Comparison of ENCODE assay signal across 21 cellular contexts in the genomic region with DNA sequence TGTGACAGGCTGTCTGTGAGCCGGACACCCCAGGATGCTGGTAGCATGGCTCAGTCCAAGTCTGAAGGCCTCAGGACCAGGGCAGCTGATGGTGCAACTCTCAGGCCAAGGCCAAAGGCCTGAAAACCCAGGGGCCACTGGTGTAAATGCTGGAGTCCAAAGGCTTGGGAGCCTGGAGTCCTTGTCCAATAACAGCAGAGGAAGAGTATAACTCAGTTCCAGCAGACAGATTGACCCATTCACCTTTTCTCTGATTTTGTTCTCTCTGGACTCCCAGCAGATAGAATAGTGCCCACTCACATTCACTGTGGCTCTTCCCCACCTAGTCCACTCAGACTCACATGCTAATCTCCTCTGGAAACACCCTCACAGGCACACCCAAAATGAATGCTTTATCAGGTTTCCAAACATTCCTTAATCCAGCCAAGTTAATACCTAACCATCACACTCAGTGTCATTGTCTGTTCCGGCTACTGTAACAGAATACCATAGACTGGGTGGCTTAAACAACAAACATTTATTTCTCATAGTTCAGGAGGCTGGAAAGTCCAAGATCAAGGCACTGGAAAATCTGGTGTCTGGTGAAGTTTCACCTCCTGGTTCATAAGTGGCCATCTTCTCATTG.
"Had no signal": no experiment of that assay in that cellular context is flagged by ENCODE, and none has a peak within 500 bp of the region (broad histone marks: within the 10 kb centered on the region; RNA-seq: fewer than 3 reads in every experiment).

No MANE protein-coding gene starts in this region.

- H3K36me3 ChIP-seq: heart right ventricle, lower lobe of right lung, prostate gland, upper lobe of left lung had no signal

- H3K27me3 Mint-ChIP-seq: activated naive CD8-positive, alpha-beta T cell treated with anti-CD3 and anti-CD28 coated beads for 36 hours had no signal

- H3K27me3 ChIP-seq: dorsolateral prefrontal cortex, foreskin keratinocyte, heart right ventricle, upper lobe of left lung had no signal

- H3K4me3 Mint-ChIP-seq: activated CD4-positive, alpha-beta memory T cell treated with anti-CD3 and anti-CD28 coated beads, Interleukin-2, amount 10 ng/mL, durations not matched to agents 7 days and 5 days; activated CD8-positive, alpha-beta memory T cell treated with anti-CD3 and anti-CD28 coated beads, Interleukin-2, amount 10 ng/mL, durations not matched to agents 7 days and 5 days; activated naive CD8-positive, alpha-beta T cell treated with anti-CD3 and anti-CD28 coated beads for 36 hours; activated T-helper 17 cell treated with anti-CD3 and anti-CD28 coated beads, Interleukin-2, amount 50 U/mL, for 72 hours; endodermal cell; stimulated activated naive CD8-positive, alpha-beta T cell treated with anti-CD3 and anti-CD28 coated beads, Interleukin-15, amount 100 ng/mL, for 72 hours; T-cell had no signal

- H3K36me3 Mint-ChIP-seq: activated CD8-positive, alpha-beta memory T cell treated with anti-CD3 and anti-CD28 coated beads, Interleukin-2, amount 10 ng/mL, durations not matched to agents 7 days and 5 days; activated naive CD8-positive, alpha-beta T cell treated with anti-CD3 and anti-CD28 coated beads for 36 hours had no signal

- H3K27ac ChIP-seq: dorsolateral prefrontal cortex, epithelial cell of prostate, foreskin keratinocyte, heart right ventricle, lower lobe of right lung, prostate gland, upper lobe of left lung had no signal

- H3K4me1 ChIP-seq: foreskin keratinocyte, prostate gland had no signal

- H3K9me3 Mint-ChIP-seq: activated naive CD8-positive, alpha-beta T cell treated with anti-CD3 and anti-CD28 coated beads for 36 hours had no signal

- H3K4me3 ChIP-seq: dorsolateral prefrontal cortex, heart right ventricle, lower lobe of right lung, prostate gland, skin epidermis, upper lobe of left lung had no signal

- DNase-seq: activated CD4-positive, alpha-beta memory T cell treated with anti-CD3 and anti-CD28 coated beads, Interleukin-2, amount 10 ng/mL, durations not matched to agents 7 days and 5 days; activated CD4-positive, alpha-beta T cell treated with anti-CD3 and anti-CD28 coated beads for 48 hours; activated CD4-positive, CD25-positive, alpha-beta regulatory T cell; activated CD8-positive, alpha-beta memory T cell treated with anti-CD3 and anti-CD28 coated beads, Interleukin-2, amount 10 ng/mL, durations not matched to agents 7 days and 5 days; activated naive CD4-positive, alpha-beta T cell; activated naive CD8-positive, alpha-beta T cell treated with anti-CD3 and anti-CD28 coated beads for 36 hours; amniotic stem cell; dorsolateral prefrontal cortex; endodermal cell; foreskin keratinocyte; heart right ventricle; lower lobe of right lung; right cardiac atrium; stimulated activated CD4-positive, alpha-beta T cell treated with anti-CD3 and anti-CD28 coated beads, Interleukin-4, amount 100 ng/mL, for 1 hour; stimulated activated naive CD8-positive, alpha-beta T cell treated with anti-CD3 and anti-CD28 coated beads, Interleukin-15, amount 100 ng/mL, for 72 hours; T-cell; upper lobe of left lung had no signal

- H3K27ac Mint-ChIP-seq: activated CD4-positive, alpha-beta memory T cell treated with anti-CD3 and anti-CD28 coated beads, Interleukin-2, amount 10 ng/mL, durations not matched to agents 7 days and 5 days; activated CD8-positive, alpha-beta memory T cell treated with anti-CD3 and anti-CD28 coated beads, Interleukin-2, amount 10 ng/mL, durations not matched to agents 7 days and 5 days; activated naive CD8-positive, alpha-beta T cell treated with anti-CD3 and anti-CD28 coated beads for 36 hours; activated T-helper 17 cell treated with anti-CD3 and anti-CD28 coated beads, Interleukin-2, amount 50 U/mL, for 72 hours; endodermal cell; T-cell had no signal

- ATAC-seq: activated CD8-positive, alpha-beta memory T cell treated with anti-CD3 and anti-CD28 coated beads, Interleukin-2, amount 10 ng/mL, durations not matched to agents 7 days and 5 days; activated T-helper 17 cell treated with anti-CD3 and anti-CD28 coated beads, Interleukin-2, amount 50 U/mL, for 72 hours; foreskin keratinocyte; heart right ventricle; lower lobe of right lung; right cardiac atrium; stimulated activated naive CD8-positive, alpha-beta T cell treated with anti-CD3 and anti-CD28 coated beads, Interleukin-15, amount 100 ng/mL, for 72 hours; T-cell had no signal

- H3K9me3 ChIP-seq: lower lobe of right lung, prostate gland, upper lobe of left lung had no signal

- H3K4me1 Mint-ChIP-seq: activated T-helper 17 cell treated with anti-CD3 and anti-CD28 coated beads, Interleukin-2, amount 50 U/mL, for 72 hours; stimulated activated naive CD8-positive, alpha-beta T cell treated with anti-CD3 and anti-CD28 coated beads, Interleukin-15, amount 100 ng/mL, for 72 hours had no signal
